Comparison of ENCODE assay signal across 8 cellular contexts in the genomic region with DNA sequence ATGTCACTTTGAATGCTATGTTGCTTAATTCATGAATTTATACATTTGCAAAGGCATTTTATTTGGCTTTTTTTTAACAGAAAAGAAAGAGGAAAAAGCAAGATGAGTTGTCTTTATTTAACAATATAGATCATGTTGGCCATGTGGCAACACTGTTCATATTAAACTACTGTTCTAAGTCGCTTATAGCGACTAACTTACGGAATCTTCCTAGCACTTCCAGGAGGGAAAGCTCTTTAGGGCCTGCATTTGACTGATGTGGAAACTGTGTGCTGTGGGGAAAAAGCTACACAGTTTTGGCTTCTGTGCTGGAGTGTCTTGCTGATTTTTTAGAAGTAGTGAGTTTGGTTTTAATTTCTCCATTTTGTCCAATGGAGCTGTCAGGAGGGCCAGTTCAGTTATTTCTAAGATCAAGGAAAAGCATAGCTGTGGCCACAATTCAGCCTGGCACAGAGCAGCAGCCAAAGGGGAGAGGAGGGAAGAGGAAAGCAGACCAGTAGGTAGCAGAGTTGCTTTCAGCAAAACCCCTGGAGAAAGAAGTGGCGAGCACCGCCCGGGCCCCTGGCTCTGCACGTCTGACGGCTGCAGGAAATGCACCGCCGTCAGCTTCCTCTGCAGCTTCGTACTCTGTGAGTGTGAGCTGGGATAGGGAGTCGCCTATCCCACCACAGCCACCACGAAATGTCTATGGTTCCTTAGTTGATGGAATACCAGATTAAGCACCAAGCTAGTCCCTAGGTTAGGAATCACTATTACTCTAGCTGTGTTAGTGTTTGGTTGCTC.
DNase-seq lines count a peak whose midpoint lies in the region; ATAC-seq and TF ChIP-seq lines count a peak whose summit lies in the region.

No MANE protein-coding gene starts in this region.

- H3K4me1 ChIP-seq in ascending aorta = peaks cover 0 to 3% of the 10 kb centered on the region in 2 donors

- H3K4me3 Mint-ChIP-seq in natural killer cell (peak overlapping the region; percentile 56), chondrocyte (ENCODE audit: unreplicated experiment) (no peak overlapping the region)

- intact Hi-C loops in ascending aorta (cut with DNase I) (no loop called here), natural killer cell (cut with micrococcal nuclease) (no loop called here)

- H3K9me3 Mint-ChIP-seq in natural killer cell = no peaks in the 10 kb centered on the region
- H3K9me3 Mint-ChIP-seq in chondrocyte (ENCODE audit: low read depth) = no peaks in the 10 kb centered on the region

- H3K27ac Mint-ChIP-seq in natural killer cell (no peak overlapping the region), chondrocyte (ENCODE audit: unreplicated experiment) (no peak overlapping the region)

- TF ChIP-seq CTCF in ascending aorta (IDR thresholded peaks at IDR 0.05) = no peak
- no peak for TF ChIP-seq CTCF in natural killer cell (IDR thresholded peaks at IDR 0.05)
- no peak for TF ChIP-seq CTCF in chondrocyte (IDR thresholded peaks at IDR 0.05)

- H3K27me3 Mint-ChIP-seq in natural killer cell (ENCODE audit: low read depth in 2 of 2) (peaks cover 32 to 72% of the 10 kb centered on the region in 2 donors), chondrocyte (ENCODE audit: low read depth) (no peaks in the 10 kb centered on the region)

- no peaks in the 10 kb centered on the region for H3K27me3 ChIP-seq in ascending aorta

- H3K36me3 Mint-ChIP-seq in natural killer cell = no peaks in the 10 kb centered on the region
- peaks cover 11% of the 10 kb centered on the region for H3K36me3 Mint-ChIP-seq in chondrocyte (ENCODE audit: low read depth)

- H3K4me3 ChIP-seq in ascending aorta = peak overlapping the region in 1 of 2 donors; percentile 5

- peak overlapping the region; percentile 29 to 41 for H3K27ac ChIP-seq in ascending aorta

- peak; percentile 33 for ATAC-seq in GM18861 (IDR thresholded peaks at IDR 0.05; ENCODE audit: unreplicated experiment)
- peak; percentile 29 for ATAC-seq in HG03442 (IDR thresholded peaks at IDR 0.05; ENCODE audit: unreplicated experiment)
- ATAC-seq in natural killer cell = peak; percentile 49 to 66 (median 62)

- H3K4me1 Mint-ChIP-seq in natural killer cell = peaks cover 43 to 51% of the 10 kb centered on the region in 2 donors
- peaks cover 19% of the 10 kb centered on the region for H3K4me1 Mint-ChIP-seq in chondrocyte (ENCODE audit: low read depth)

- H3K9me3 ChIP-seq in ascending aorta = no peaks in the 10 kb centered on the region

- H3K36me3 ChIP-seq in ascending aorta = peaks cover 23 to 32% of the 10 kb centered on the region in 2 donors

- DNase-seq in ascending aorta (ENCODE audit: low spot score in 2 of 2) = no peak
- no peak for DNase-seq in natural killer cell
- DNase-seq in AG20443 (ENCODE audit: low spot score) = no peak
- DNase-seq in chondrocyte (ENCODE audit: low spot score) = no peak
- no peak for DNase-seq in DMS 273 (lab: John Stamatoyannopoulos, UW; ENCODE audit: unreplicated experiment)
- DNase-seq in SW480 (ENCODE audit: low spot score) = no peak
